ENCODE assay signal across 13 cellular contexts in the genomic region with DNA sequence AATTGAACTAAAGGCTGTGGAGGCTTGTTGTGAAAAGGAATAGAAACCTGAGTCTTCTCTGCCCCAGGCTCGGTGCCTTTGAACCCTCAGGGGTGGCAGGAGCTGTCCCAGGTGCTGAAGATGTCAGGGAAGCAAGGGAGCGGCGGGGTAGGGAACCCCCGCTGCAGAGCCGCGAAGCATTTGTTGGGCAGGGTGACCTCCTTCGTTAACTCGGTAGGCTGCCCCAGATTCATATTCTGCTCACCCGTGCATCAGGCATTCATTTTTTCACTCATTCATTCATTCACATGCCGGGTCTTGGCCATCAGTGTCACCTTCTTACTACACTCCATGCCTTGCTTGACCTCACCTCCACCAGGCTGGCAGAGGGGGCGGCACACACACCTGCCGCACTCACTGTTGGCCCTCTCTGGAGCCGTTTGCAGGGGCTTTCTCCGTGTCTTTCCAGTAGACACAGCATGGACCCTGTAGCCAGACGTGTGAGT.
A peak's percentile ranks its signal among the peaks of the same experiment; 100 is the strongest.
DNase-seq lines count a peak whose midpoint lies in the region; ATAC-seq and TF ChIP-seq lines count a peak whose summit lies in the region.
"Had no signal": no experiment of that assay in that cellular context is flagged by ENCODE, and none has a peak within 500 bp of the region (broad histone marks: within the 10 kb centered on the region; RNA-seq: fewer than 3 reads in every experiment).

No MANE protein-coding gene starts in this region.

- H2BK120ac ChIP-seq in neuronal stem cell (ENCODE audit: low read depth, low read length): no peak overlapping the region

- H2AFZ ChIP-seq in neuronal stem cell (ENCODE audit: low read length): no peak overlapping the region

- peak; percentile 33 for DNase-seq in Daoy (ENCODE audit: low read depth)
- DNase-seq in coronary artery (ENCODE audit: low spot score): peak; percentile 52
- DNase-seq in neuronal stem cell (ENCODE audit: low spot score): peak; percentile 46
- DNase-seq in stimulated activated naive B cell treated with anti-CD40 and anti-IgM and Interleukin-4, amounts not matched to agents 10 μg/mL and 1 μg/mL and 100 μg/mL, for 72 hours: no peak
- DNase-seq: activated CD4-positive, alpha-beta T cell treated with anti-CD3 and anti-CD28 coated beads, Interleukin-2, amount 50 U/mL, for 48 hours; activated naive CD4-positive, alpha-beta T cell; IMR-90; NCI-H1105 had no signal

- no peak overlapping the region for H3K27ac Mint-ChIP-seq in stimulated activated naive B cell treated with anti-CD40 and anti-IgM and Interleukin-4, amounts not matched to agents 10 μg/mL and 1 μg/mL and 100 μg/mL, for 72 hours
- H3K27ac Mint-ChIP-seq: stimulated activated memory B cell treated with anti-CD40 and anti-IgM and Interleukin-4, amounts not matched to agents 10 μg/mL and 1 μg/mL and 100 μg/mL, for 72 hours; T-helper 1 cell treated with Interleukin-12 subunit alpha and Interleukin-12 subunit beta and Interleukin-4 antibody, amounts not matched to agents 30 μg/mL and 1 μg/mL, for 36 hours had no signal

- no peak overlapping the region for H4K91ac ChIP-seq in neuronal stem cell (ENCODE audit: low read depth, low read length, poor library complexity)

- no peak overlapping the region for H3K4ac ChIP-seq in neuronal stem cell (ENCODE audit: low read length)

- H3K27me3 ChIP-seq in neuronal stem cell (ENCODE audit: control insufficient read depth in 3 of 3, insufficient read depth in 3 of 3, low read depth in 1 of 3, low read length in 3 of 3): no peaks in the 10 kb centered on the region

- no peak overlapping the region for H3K4me3 Mint-ChIP-seq in stimulated activated naive B cell treated with anti-CD40 and anti-IgM and Interleukin-4, amounts not matched to agents 10 μg/mL and 1 μg/mL and 100 μg/mL, for 72 hours
- H3K4me3 Mint-ChIP-seq: stimulated activated memory B cell treated with anti-CD40 and anti-IgM and Interleukin-4, amounts not matched to agents 10 μg/mL and 1 μg/mL and 100 μg/mL, for 72 hours; T-helper 1 cell treated with Interleukin-12 subunit alpha and Interleukin-12 subunit beta and Interleukin-4 antibody, amounts not matched to agents 30 μg/mL and 1 μg/mL, for 36 hours had no signal

- H3K9me3 ChIP-seq in neuronal stem cell (replicated peaks in 1 of 2; ENCODE audit: control insufficient read depth in 2 of 2, insufficient read depth in 1 of 2, low read depth in 1 of 2, low read length in 2 of 2): peaks cover 0 to 2% of the 10 kb centered on the region in 2 donors

- H2BK5ac ChIP-seq in neuronal stem cell (ENCODE audit: low read length): no peak overlapping the region

- no peak overlapping the region for H3K9ac ChIP-seq in neuronal stem cell (ENCODE audit: low read depth, low read length, poor library complexity)

- H3K79me1 ChIP-seq in neuronal stem cell (ENCODE audit: low read depth, low read length): no peaks in the 10 kb centered on the region

- no CpG with 5 or more reads among the region's 15 CpGs for WGBS in neuronal stem cell (ENCODE audit: extremely low coverage in 2 of 2, insufficient read length in 2 of 2, insufficient replicate concordance in 1 of 2), 2 donors

- TF ChIP-seq EP300 in Ishikawa (IDR thresholded peaks at IDR 0.05; ENCODE audit: borderline replicate concordance): no peak

- H3K14ac ChIP-seq in neuronal stem cell (ENCODE audit: low read length): no peak overlapping the region

- no peak overlapping the region for H4K8ac ChIP-seq in neuronal stem cell (ENCODE audit: low read depth, low read length)

- no peak overlapping the region for H2BK12ac ChIP-seq in neuronal stem cell (ENCODE audit: low read length)

- H3K18ac ChIP-seq in neuronal stem cell (ENCODE audit: low read length): no peak overlapping the region

- H3K4me1 Mint-ChIP-seq in stimulated activated naive B cell treated with anti-CD40 and anti-IgM and Interleukin-4, amounts not matched to agents 10 μg/mL and 1 μg/mL and 100 μg/mL, for 72 hours: no peaks in the 10 kb centered on the region
- H3K4me1 Mint-ChIP-seq: stimulated activated memory B cell treated with anti-CD40 and anti-IgM and Interleukin-4, amounts not matched to agents 10 μg/mL and 1 μg/mL and 100 μg/mL, for 72 hours had no signal

- H3K9me3 Mint-ChIP-seq in stimulated activated naive B cell treated with anti-CD40 and anti-IgM and Interleukin-4, amounts not matched to agents 10 μg/mL and 1 μg/mL and 100 μg/mL, for 72 hours: no peaks in the 10 kb centered on the region
- H3K9me3 Mint-ChIP-seq: stimulated activated memory B cell treated with anti-CD40 and anti-IgM and Interleukin-4, amounts not matched to agents 10 μg/mL and 1 μg/mL and 100 μg/mL, for 72 hours; T-helper 1 cell treated with Interleukin-12 subunit alpha and Interleukin-12 subunit beta and Interleukin-4 antibody, amounts not matched to agents 30 μg/mL and 1 μg/mL, for 36 hours had no signal

- H3K27me3 Mint-ChIP-seq in stimulated activated naive B cell treated with anti-CD40 and anti-IgM and Interleukin-4, amounts not matched to agents 10 μg/mL and 1 μg/mL and 100 μg/mL, for 72 hours: peaks cover 4 to 11% of the 10 kb centered on the region in 2 donors

- no peak overlapping the region for H3K23ac ChIP-seq in neuronal stem cell (ENCODE audit: low read depth, low read length, poor library complexity)

- H3K4me1 ChIP-seq in neuronal stem cell (ENCODE audit: control insufficient read depth in 2 of 2, insufficient read depth in 1 of 2, low read depth in 1 of 2, low read length in 2 of 2): no peaks in the 10 kb centered on the region

- TF ChIP-seq CTCF in coronary artery (IDR thresholded peaks at IDR 0.05): no peak

- ATAC-seq in HG02678 (IDR thresholded peaks at IDR 0.05; ENCODE audit: unreplicated experiment) (no peak), HG03280 (IDR thresholded peaks at IDR 0.05; ENCODE audit: unreplicated experiment) (no peak)
- ATAC-seq in stimulated activated naive B cell treated with anti-CD40 and anti-IgM and Interleukin-4, amounts not matched to agents 10 μg/mL and 1 μg/mL and 100 μg/mL, for 72 hours (replicated peaks): no peak
- ATAC-seq: stimulated activated memory B cell treated with anti-CD40 and anti-IgM and Interleukin-4, amounts not matched to agents 10 μg/mL and 1 μg/mL and 100 μg/mL, for 72 hours had no signal

- no peak for TF ChIP-seq RAD21 in Ishikawa (IDR thresholded peaks at IDR 0.05; ENCODE audit: low read depth)

- H3K4me2 ChIP-seq in neuronal stem cell (ENCODE audit: insufficient read depth, low read length, poor library complexity, severe bottlenecking): no peak overlapping the region

- H2BK15ac ChIP-seq in neuronal stem cell (ENCODE audit: low read length): no peak overlapping the region

- H3K36me3 Mint-ChIP-seq in stimulated activated naive B cell treated with anti-CD40 and anti-IgM and Interleukin-4, amounts not matched to agents 10 μg/mL and 1 μg/mL and 100 μg/mL, for 72 hours: no peaks in the 10 kb centered on the region
- H3K36me3 Mint-ChIP-seq: stimulated activated memory B cell treated with anti-CD40 and anti-IgM and Interleukin-4, amounts not matched to agents 10 μg/mL and 1 μg/mL and 100 μg/mL, for 72 hours had no signal

- H3K36me3 ChIP-seq in neuronal stem cell (replicated peaks in 1 of 2; ENCODE audit: control insufficient read depth in 2 of 2, insufficient read depth in 2 of 2, low read length in 2 of 2): no peaks in the 10 kb centered on the region

- no peak overlapping the region for H2AK5ac ChIP-seq in neuronal stem cell (ENCODE audit: low read depth, low read length)

- no peak overlapping the region for H3K4me3 ChIP-seq in coronary artery
- no peak overlapping the region for H3K4me3 ChIP-seq in neuronal stem cell (ENCODE audit: low read length in 2 of 2)

- H3K27ac ChIP-seq in coronary artery: no peak overlapping the region
- H3K27ac ChIP-seq in neuronal stem cell (replicated peaks; ENCODE audit: low read length): no peak overlapping the region

TF ChIP-seq in Ishikawa, 13 proteins besides CTCF, POLR2A, EP300 and RAD21:
- TF ChIP-seq NFIC (IDR thresholded peaks at IDR 0.05) (no peak), TCF12 (IDR thresholded peaks at IDR 0.05; ENCODE audit: low read depth) (no peak)
- TF ChIP-seq, protein P1, sequence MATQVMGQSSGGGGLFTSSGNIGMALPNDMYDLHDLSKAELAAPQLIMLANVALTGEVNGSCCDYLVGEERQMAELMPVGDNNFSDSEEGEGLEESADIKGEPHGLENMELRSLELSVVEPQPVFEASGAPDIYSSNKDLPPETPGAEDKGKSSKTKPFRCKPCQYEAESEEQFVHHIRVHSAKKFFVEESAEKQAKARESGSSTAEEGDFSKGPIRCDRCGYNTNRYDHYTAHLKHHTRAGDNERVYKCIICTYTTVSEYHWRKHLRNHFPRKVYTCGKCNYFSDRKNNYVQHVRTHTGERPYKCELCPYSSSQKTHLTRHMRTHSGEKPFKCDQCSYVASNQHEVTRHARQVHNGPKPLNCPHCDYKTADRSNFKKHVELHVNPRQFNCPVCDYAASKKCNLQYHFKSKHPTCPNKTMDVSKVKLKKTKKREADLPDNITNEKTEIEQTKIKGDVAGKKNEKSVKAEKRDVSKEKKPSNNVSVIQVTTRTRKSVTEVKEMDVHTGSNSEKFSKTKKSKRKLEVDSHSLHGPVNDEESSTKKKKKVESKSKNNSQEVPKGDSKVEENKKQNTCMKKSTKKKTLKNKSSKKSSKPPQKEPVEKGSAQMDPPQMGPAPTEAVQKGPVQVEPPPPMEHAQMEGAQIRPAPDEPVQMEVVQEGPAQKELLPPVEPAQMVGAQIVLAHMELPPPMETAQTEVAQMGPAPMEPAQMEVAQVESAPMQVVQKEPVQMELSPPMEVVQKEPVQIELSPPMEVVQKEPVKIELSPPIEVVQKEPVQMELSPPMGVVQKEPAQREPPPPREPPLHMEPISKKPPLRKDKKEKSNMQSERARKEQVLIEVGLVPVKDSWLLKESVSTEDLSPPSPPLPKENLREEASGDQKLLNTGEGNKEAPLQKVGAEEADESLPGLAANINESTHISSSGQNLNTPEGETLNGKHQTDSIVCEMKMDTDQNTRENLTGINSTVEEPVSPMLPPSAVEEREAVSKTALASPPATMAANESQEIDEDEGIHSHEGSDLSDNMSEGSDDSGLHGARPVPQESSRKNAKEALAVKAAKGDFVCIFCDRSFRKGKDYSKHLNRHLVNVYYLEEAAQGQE (IDR thresholded peaks at IDR 0.05; ENCODE audit: low read depth): peak; percentile 87
